Comparison of ENCODE assay signal across 24 cellular contexts in the genomic region with DNA sequence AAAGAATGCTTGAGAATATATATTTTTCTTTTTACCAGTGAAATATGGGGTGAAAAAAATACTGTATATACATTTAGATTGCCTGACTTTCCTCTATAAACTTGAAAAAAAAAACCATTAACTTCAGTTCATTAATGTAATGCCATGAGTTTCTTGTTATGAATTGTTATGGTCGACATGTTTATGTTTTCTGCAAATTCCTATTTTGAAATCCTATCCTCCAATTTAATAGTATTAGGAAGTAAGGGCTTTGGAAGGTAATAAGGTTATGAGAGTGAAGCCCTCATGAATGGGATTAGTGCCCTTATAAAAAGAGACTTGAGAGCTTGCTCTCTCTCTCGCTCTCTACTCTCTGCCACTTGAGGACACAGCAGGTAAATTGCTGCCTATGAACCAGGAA.
"Had no signal": no experiment of that assay in that cellular context is flagged by ENCODE, and none has a peak within 500 bp of the region (broad histone marks: within the 10 kb centered on the region; RNA-seq: fewer than 3 reads in every experiment).

No MANE protein-coding gene starts in this region.

- H3K36me3 ChIP-seq: heart right ventricle, stomach, suprapubic skin, vagina had no signal

- H3K4me3 ChIP-seq: coronary artery, heart right ventricle, stomach, suprapubic skin, vagina had no signal

- H3K9me3 ChIP-seq: stomach, suprapubic skin, vagina had no signal

- DNase-seq: activated CD4-positive, alpha-beta T cell treated with anti-CD3 and anti-CD28 coated beads for 1 hour; activated CD4-positive, alpha-beta T cell treated with anti-CD3 and anti-CD28 coated beads, Interleukin-2, amount 50 U/mL, for 4 hours; activated CD8-positive, alpha-beta memory T cell treated with anti-CD3 and anti-CD28 coated beads for 24 hours; activated CD8-positive, alpha-beta memory T cell treated with anti-CD3 and anti-CD28 coated beads, Interleukin-2, amount 50 U/mL, for 4 hours; activated naive CD8-positive, alpha-beta T cell treated with anti-CD3 and anti-CD28 coated beads for 36 hours; activated T-cell treated with anti-CD3 and anti-CD28 coated beads, Interleukin-2, amount 50 U/mL, for 24 hours; cerebellar nuclear complex; foreskin fibroblast; heart right ventricle; islet precursor cell; left cardiac atrium; nucleus accumbens; posterior cingulate gyrus; small intestine; stimulated activated CD4-positive, alpha-beta T cell treated with anti-CD3 and anti-CD28 coated beads, Interleukin-15, amount 100 ng/mL, for 24 hours; stomach; T-helper 9 cell; trophoblast cell had no signal

- ATAC-seq: activated T-helper 17 cell treated with anti-CD3 and anti-CD28 coated beads, Interleukin-2, amount 50 U/mL, for 72 hours; heart right ventricle; stimulated activated memory B cell treated with anti-CD40 and anti-IgM and Interleukin-4, amounts not matched to agents 10 μg/mL and 1 μg/mL and 100 μg/mL, for 72 hours had no signal

- H3K27ac ChIP-seq: coronary artery, epithelial cell of prostate, stomach, suprapubic skin, vagina had no signal

- H3K27me3 ChIP-seq: heart right ventricle, stomach, suprapubic skin, vagina had no signal
